ENCODE assay signal across 17 cellular contexts in genomic region chr17:28412131-28412530, GRCh38. TPM values are rescaled to one million over a fixed set of nuclear protein-coding genes. Genes with fewer than 3 reads are reported as not detected.
DNase-seq lines count a peak whose midpoint lies in the region; ATAC-seq, FAIRE-seq and TF ChIP-seq lines count a peak whose summit lies in the region.
"Had no signal": no experiment of that assay in that cellular context is flagged by ENCODE, and none has a peak within 500 bp of the region (broad histone marks: within the 10 kb centered on the region; RNA-seq: fewer than 3 reads in every experiment).

No MANE protein-coding gene starts in this region.

- CTCF ChIA-PET in mammary epithelial cell (lab: Charles Lee; ENCODE audit: low non-redundant PET) (no interaction called here), MCF 10A (lab: Yijun Ruan, JAX) (no interaction called here), WTC11 (lab: Charles Lee) (no interaction called here)

- dilution Hi-C loops in mammary epithelial cell (cut with HindIII; ENCODE audit: low sequenced_read_pairs) = no loop called here

- H3K79me2 ChIP-seq in mammary epithelial cell (ENCODE audit: insufficient read depth, low read length) = no peaks in the 10 kb centered on the region

- H3K27me3 ChIP-seq in mammary epithelial cell (ENCODE audit: insufficient read depth, low read length) = no peaks in the 10 kb centered on the region
- H3K27me3 ChIP-seq in foreskin keratinocyte = no peaks in the 10 kb centered on the region
- H3K27me3 ChIP-seq in heart right ventricle = peaks cover 0 to 34% (median 8%) of the 10 kb centered on the region in 7 donors
- H3K27me3 ChIP-seq: BLaER1 had no signal

- DNase-seq in mammary epithelial cell (peak; percentile 62), MCF 10A (ENCODE audit: unreplicated experiment) (no peak), WTC11 (ENCODE audit: low spot score) (no peak), foreskin keratinocyte (peak; percentile 39 to 67), heart right ventricle (no peak), frontal cortex (ENCODE audit: low spot score in 2 of 2) (no peak)
- DNase-seq: 8988T; AML-193; Caco-2; CD8-positive, alpha-beta memory T cell; DND-41; GF-D8; HCEC 1CT had no signal

- no TSS peak for BruUV-seq in mammary epithelial cell (replicated peaks; lab: Mats Ljungman, UMichigan)
- BruUV-seq in MCF 10A (replicated peaks; lab: Mats Ljungman, UMichigan) = no TSS peak

- no peaks in the 10 kb centered on the region for H3K9me3 Mint-ChIP-seq in MCF 10A (ENCODE audit: unreplicated experiment)
- H3K9me3 Mint-ChIP-seq in WTC11 = no peaks in the 10 kb centered on the region
- H3K9me3 Mint-ChIP-seq: CD8-positive, alpha-beta memory T cell had no signal

- H3K9me3 ChIP-seq in mammary epithelial cell (replicated peaks; ENCODE audit: insufficient read depth, low read length) (no peaks in the 10 kb centered on the region), heart right ventricle (no peaks in the 10 kb centered on the region)
- H3K9me3 ChIP-seq: BLaER1, Caco-2 had no signal

- no peak overlapping the region for H3K9ac ChIP-seq in mammary epithelial cell (ENCODE audit: insufficient read depth, low read length)
- H3K9ac ChIP-seq: BLaER1 had no signal

- H2AFZ ChIP-seq in mammary epithelial cell (ENCODE audit: low read depth, low read length) = peak overlapping the region; percentile 22

- H3K27ac ChIP-seq in mammary epithelial cell (ENCODE audit: insufficient read depth, low read depth, low read length) (no peak overlapping the region), foreskin keratinocyte (no peak overlapping the region), heart right ventricle (no peak overlapping the region)
- H3K27ac ChIP-seq: BLaER1 had no signal

- H3K27me3 Mint-ChIP-seq in MCF 10A (ENCODE audit: insufficient read depth, unreplicated experiment) (no peaks in the 10 kb centered on the region), WTC11 (ENCODE audit: low read depth) (peaks cover 44% of the 10 kb centered on the region)

- H3K4me3 ChIP-seq in mammary epithelial cell (replicated peaks in 1 of 3; ENCODE audit: insufficient read depth in 1 of 3, low read depth in 2 of 3, low read length in 3 of 3) (no peak overlapping the region), heart right ventricle (no peak overlapping the region)
- H3K4me3 ChIP-seq: BLaER1 had no signal

- peaks cover 18% of the 10 kb centered on the region for H3K4me1 Mint-ChIP-seq in MCF 10A (ENCODE audit: insufficient read depth, unreplicated experiment)
- H3K4me1 Mint-ChIP-seq in WTC11 = peaks cover 48% of the 10 kb centered on the region

- H3K36me3 ChIP-seq in mammary epithelial cell (ENCODE audit: insufficient read depth, low read length) (no peaks in the 10 kb centered on the region), heart right ventricle (no peaks in the 10 kb centered on the region)
- H3K36me3 ChIP-seq: BLaER1 had no signal

- ATAC-seq in WTC11 (no peak), foreskin keratinocyte (peak; percentile 37), heart right ventricle (no peak), GM18861 (IDR thresholded peaks at IDR 0.05; ENCODE audit: unreplicated experiment) (no peak)

- FAIRE-seq in frontal cortex (lab: Jason Lieb, UNC) = no peak
- FAIRE-seq: H1, HTR-8/SVneo had no signal

- intact Hi-C loops in mammary epithelial cell (cut with micrococcal nuclease) = no loop called here
- intact Hi-C loops in MCF 10A (cut with micrococcal nuclease) = no loop called here
- intact Hi-C loops in heart right ventricle (cut with DNase I) = no loop called here

- H3K4me2 ChIP-seq in mammary epithelial cell (ENCODE audit: insufficient read depth, low read depth, low read length) = peak overlapping the region; percentile 14
- H3K4me2 ChIP-seq: BLaER1 had no signal

- H3K4me1 ChIP-seq in mammary epithelial cell (ENCODE audit: insufficient read depth, low read length) = peaks cover 21% of the 10 kb centered on the region
- H3K4me1 ChIP-seq in foreskin keratinocyte = peaks cover 24% of the 10 kb centered on the region
- peaks cover 0 to 4% (median 0%) of the 10 kb centered on the region in 9 donors for H3K4me1 ChIP-seq in heart right ventricle
- H3K4me1 ChIP-seq: BLaER1 had no signal

- H3K4me3 Mint-ChIP-seq in MCF 10A (ENCODE audit: unreplicated experiment) (no peak overlapping the region), WTC11 (no peak overlapping the region)
- H3K4me3 Mint-ChIP-seq: CD8-positive, alpha-beta memory T cell had no signal

- H3K27ac Mint-ChIP-seq in MCF 10A (ENCODE audit: low read depth, unreplicated experiment) (no peak overlapping the region), WTC11 (0 out of 2 replicates have a peak overlapping the region, but pooled peaks have one; percentile 1)
- H3K27ac Mint-ChIP-seq: CD8-positive, alpha-beta memory T cell had no signal

- 40% methylated on average over 2 of the region's 2 CpGs for WGBS in mammary epithelial cell (ENCODE audit: low coverage, missing lambda C conversion rate)
- WGBS in heart right ventricle, 2 donors = 68 to 74% methylated on average over 2 of the region's 2 CpGs

- POLR2A ChIA-PET in MCF 10A (lab: Yijun Ruan, JAX) = interaction anchor here (1.2 kb wide), 1 partner anchor 65 kb away, joined by 3 read pairs; no protein-coding TSS in a partner anchor
- POLR2A ChIA-PET in WTC11 (lab: Charles Lee) = no interaction called here

- H4K20me1 ChIP-seq in mammary epithelial cell (ENCODE audit: insufficient read depth, low read length) = no peaks in the 10 kb centered on the region
- H4K20me1 ChIP-seq: BLaER1 had no signal

- TF ChIP-seq CTCF in mammary epithelial cell (conservative IDR thresholded peaks at IDR 0.05 in 1 of 2, IDR thresholded peaks at IDR 0.05 in 1 of 2; ENCODE audit: extremely low read depth in 1 of 2, insufficient read depth in 1 of 2, low read depth in 1 of 2, low read length in 2 of 2) (no peak), MCF 10A (IDR thresholded peaks at IDR 0.05; ENCODE audit: unreplicated experiment) (no peak), WTC11 (IDR thresholded peaks at IDR 0.05) (no peak), foreskin keratinocyte (conservative IDR thresholded peaks at IDR 0.05) (no peak), heart right ventricle (IDR thresholded peaks at IDR 0.05) (no peak)

- H3K36me3 Mint-ChIP-seq in MCF 10A (ENCODE audit: insufficient read depth, unreplicated experiment) (no peaks in the 10 kb centered on the region), WTC11 (no peaks in the 10 kb centered on the region)
- H3K36me3 Mint-ChIP-seq: CD8-positive, alpha-beta memory T cell had no signal

- in situ Hi-C loops in mammary epithelial cell (cut with MboI; ENCODE audit: low sequenced_read_pairs in 2 of 2) = no loop called here

TF ChIP-seq in WTC11, 78 proteins besides CTCF, POLR2A, EP300 and RAD21 (continues in another document):
- TF ChIP-seq IRF1 (CRISPR knock-in tag; IDR thresholded peaks at IDR 0.05) (no peak), GABPB1 (CRISPR knock-in tag; IDR thresholded peaks at IDR 0.05) (no peak), ELF4 (CRISPR knock-in tag; IDR thresholded peaks at IDR 0.05; ENCODE audit: low read depth) (no peak), HMGA2 (CRISPR knock-in tag; IDR thresholded peaks at IDR 0.05) (no peak), FOXK1 (CRISPR knock-in tag; IDR thresholded peaks at IDR 0.05) (no peak), JUN (CRISPR knock-in tag; IDR thresholded peaks at IDR 0.05) (no peak), ETV6 (CRISPR knock-in tag; IDR thresholded peaks at IDR 0.05) (no peak)

RNA-seq across cellular contexts. Expression of gene SLC46A1, which starts 6.1 kb away (rescaled TPM):
- total RNA-seq in mammary epithelial cell (10 to 100 TPM; 15.3 to 47.8 TPM), MCF 10A (2022) (18.4 and 20.1 TPM in 2 replicates), WTC11 (2021) (5.7 to 6.7 TPM (median 6.6 TPM) in 3 replicates), foreskin keratinocyte (5.5 and 6.8 TPM in 2 replicates), heart right ventricle (10 to 100 TPM in 1 of 10 donors, 1 to 10 TPM in 9; 3.6 to 10.2 (median 4.9) TPM), frontal cortex (12.2 TPM)
- polyA plus RNA-seq in mammary epithelial cell (11.6 TPM), foreskin keratinocyte (4.0 and 4.2 TPM in 2 replicates), heart right ventricle (1 to 10 TPM; 1.4 to 2.8 TPM)
- polyA minus RNA-seq in mammary epithelial cell = 12.0 TPM

RNA-seq across cellular contexts. Expression of gene SARM1, which starts 40.6 kb away (rescaled TPM):
- total RNA-seq in mammary epithelial cell = 1 to 10 TPM; 4.8 to 8.7 TPM
- polyA plus RNA-seq in mammary epithelial cell = 0.97 TPM
- polyA minus RNA-seq in mammary epithelial cell = 0.67 TPM
- 0.63 and 1.0 TPM in 2 replicates for total RNA-seq in MCF 10A (2022)
- 3.8 to 4.7 TPM (median 4.7 TPM) in 3 replicates for total RNA-seq in WTC11 (2021)
- 0.53 and 0.61 TPM in 2 replicates for total RNA-seq in foreskin keratinocyte
- 0.58 and 0.65 TPM in 2 replicates for polyA plus RNA-seq in foreskin keratinocyte
- 10 to 100 TPM in 1 of 10 donors, 1 to 10 TPM in 9; 5.2 to 10.5 (median 8.4) TPM for total RNA-seq in heart right ventricle
- 1 to 10 TPM; 4.4 to 4.8 TPM for polyA plus RNA-seq in heart right ventricle
- total RNA-seq in frontal cortex = 18.3 TPM

RNA-seq across cellular contexts. Expression of gene VTN, which starts 42.0 kb away (rescaled TPM):
- total RNA-seq in mammary epithelial cell = not detected
- polyA plus RNA-seq in mammary epithelial cell = not detected
- not detected for polyA minus RNA-seq in mammary epithelial cell
- not detected in 2 replicates for total RNA-seq in MCF 10A (2022)
- total RNA-seq in WTC11 (2021) = 0.82 to 1.6 TPM (median 1.3 TPM) in 3 replicates
- not detected in 2 replicates for total RNA-seq in foreskin keratinocyte
- 0.03 TPM in 1 of 2 replicates, not detected in the other for polyA plus RNA-seq in foreskin keratinocyte
- 100 to 1,000 TPM in 1 of 10 donors, 10 to 100 TPM in 9; 44.8 to 121 (median 67.0) TPM for total RNA-seq in heart right ventricle
- polyA plus RNA-seq in heart right ventricle = 10 to 100 TPM; 26.3 to 27.8 TPM
- 0.41 TPM for total RNA-seq in frontal cortex
- total RNA-seq: H1 had no signal
- polyA plus RNA-seq: CD8-positive, alpha-beta memory T cell had no signal

RNA-seq across cellular contexts. Expression of gene SEBOX, which starts 47.1 kb away (rescaled TPM):
- not detected for total RNA-seq in mammary epithelial cell
- polyA plus RNA-seq in mammary epithelial cell = not detected
- not detected for polyA minus RNA-seq in mammary epithelial cell
- total RNA-seq in MCF 10A (2022) = not detected in 2 replicates
- not detected in 3 replicates for total RNA-seq in WTC11 (2021)
- not detected in 2 replicates for total RNA-seq in foreskin keratinocyte
- not detected in 2 replicates for polyA plus RNA-seq in foreskin keratinocyte
- not detected for total RNA-seq in heart right ventricle
- polyA plus RNA-seq in heart right ventricle = not detected
- not detected for total RNA-seq in frontal cortex
- total RNA-seq: Caco-2; CD8-positive, alpha-beta memory T cell; H1 had no signal
- polyA plus RNA-seq: CD8-positive, alpha-beta memory T cell; H1 had no signal

RNA-seq across cellular contexts. Expression of gene POLDIP2, which starts 54.8 kb away (rescaled TPM):
- total RNA-seq in mammary epithelial cell = 10 to 100 TPM; 76.3 to 80.5 TPM
- 99.9 TPM for polyA plus RNA-seq in mammary epithelial cell
- 71.4 TPM for polyA minus RNA-seq in mammary epithelial cell
- total RNA-seq in MCF 10A (2022) = 84.0 and 105 TPM in 2 replicates
- 79.2 to 85.4 TPM (median 79.7 TPM) in 3 replicates for total RNA-seq in WTC11 (2021)
- 88.7 and 93.1 TPM in 2 replicates for total RNA-seq in foreskin keratinocyte
- 93.8 and 102 TPM in 2 replicates for polyA plus RNA-seq in foreskin keratinocyte
- 100 to 1,000 TPM; 144 to 176 (median 160) TPM for total RNA-seq in heart right ventricle
- polyA plus RNA-seq in heart right ventricle = 100 to 1,000 TPM in 1 of 2 donors, 10 to 100 TPM in 1; 66.4 to 149 TPM
- 42.0 TPM for total RNA-seq in frontal cortex

Comparison
In these comparisons a context has a peak if more than half of its experiments do, and no peak if none do; other contexts are left out.
1. DNase-seq: peak in mammary epithelial cell (single experiment) and foreskin keratinocyte (2 of 2); none in MCF 10A (single experiment), WTC11 (single experiment), heart right ventricle (0 of 2) and frontal cortex (0 of 2).
2. RNA of gene VTN, which starts 42.0 kb away (total RNA-seq): 44.8 to 121 TPM in heart right ventricle; 0.82 to 1.6 TPM in WTC11, 0.41 TPM in frontal cortex (single experiment), not detected in mammary epithelial cell, not detected in MCF 10A and not detected in foreskin keratinocyte; every median in the first group is over 10 times any median in the second.